In genomic region chr6:87922947-87923330, GRCh38 we compare ENCODE assay signal across 8 cellular contexts.
DNase-seq lines count a peak whose midpoint lies in the region; ATAC-seq, FAIRE-seq and TF ChIP-seq lines count a peak whose summit lies in the region.

No MANE protein-coding gene starts in this region.

- no peaks in the 10 kb centered on the region for H3K9me3 ChIP-seq in testis
- H3K9me3 ChIP-seq in small intestine (ENCODE audit: control insufficient read depth, low read depth): no peaks in the 10 kb centered on the region

- H3K4me1 Mint-ChIP-seq in activated CD4-positive, alpha-beta memory T cell treated with anti-CD3 and anti-CD28 coated beads, Interleukin-2, amount 10 ng/mL, durations not matched to agents 7 days and 5 days: peaks cover 16% of the 10 kb centered on the region
- H3K4me1 Mint-ChIP-seq in activated CD4-positive, alpha-beta memory T cell treated with anti-CD3 and anti-CD28 coated beads for 36 hours (ENCODE audit: low read depth): peaks cover 3% of the 10 kb centered on the region
- peaks cover 53% of the 10 kb centered on the region for H3K4me1 Mint-ChIP-seq in stimulated activated effector memory CD8-positive, alpha-beta T cell treated with anti-CD3 and anti-CD28 coated beads, Interleukin-12 subunit alpha, Interleukin-12 subunit beta, amount 100 ng/mL, for 72 hours

- H3K27ac Mint-ChIP-seq in activated CD4-positive, alpha-beta memory T cell treated with anti-CD3 and anti-CD28 coated beads, Interleukin-2, amount 10 ng/mL, durations not matched to agents 7 days and 5 days: no peak overlapping the region
- H3K27ac Mint-ChIP-seq in activated CD4-positive, alpha-beta memory T cell treated with anti-CD3 and anti-CD28 coated beads for 36 hours: no peak overlapping the region
- peak overlapping the region; percentile 10 for H3K27ac Mint-ChIP-seq in stimulated activated effector memory CD8-positive, alpha-beta T cell treated with anti-CD3 and anti-CD28 coated beads, Interleukin-12 subunit alpha, Interleukin-12 subunit beta, amount 100 ng/mL, for 72 hours

- H3K36me3 Mint-ChIP-seq in activated CD4-positive, alpha-beta memory T cell treated with anti-CD3 and anti-CD28 coated beads, Interleukin-2, amount 10 ng/mL, durations not matched to agents 7 days and 5 days (ENCODE audit: low read depth): no peaks in the 10 kb centered on the region
- H3K36me3 Mint-ChIP-seq in activated CD4-positive, alpha-beta memory T cell treated with anti-CD3 and anti-CD28 coated beads for 36 hours: no peaks in the 10 kb centered on the region
- no peaks in the 10 kb centered on the region for H3K36me3 Mint-ChIP-seq in stimulated activated effector memory CD8-positive, alpha-beta T cell treated with anti-CD3 and anti-CD28 coated beads, Interleukin-12 subunit alpha, Interleukin-12 subunit beta, amount 100 ng/mL, for 72 hours

- H3K4me3 ChIP-seq in testis: no peak overlapping the region
- H3K4me3 ChIP-seq in small intestine (ENCODE audit: low read depth in 1 of 2, low read length in 2 of 2): no peak overlapping the region

- DNase-seq in activated CD4-positive, alpha-beta memory T cell treated with anti-CD3 and anti-CD28 coated beads, Interleukin-2, amount 10 ng/mL, durations not matched to agents 7 days and 5 days: peak; percentile 21
- no peak for DNase-seq in activated CD4-positive, alpha-beta memory T cell treated with anti-CD3 and anti-CD28 coated beads for 36 hours
- DNase-seq in NCI-H345 treated with DMSO at 0.1 percent for 48 hours (lab: John Stamatoyannopoulos, UW; ENCODE audit: unreplicated experiment): peak; percentile 43
- no peak for DNase-seq in stimulated activated effector memory CD8-positive, alpha-beta T cell treated with anti-CD3 and anti-CD28 coated beads, Interleukin-12 subunit alpha, Interleukin-12 subunit beta, amount 100 ng/mL, for 72 hours (ENCODE audit: low spot score in 2 of 2)
- no peak for DNase-seq in testis
- DNase-seq in small intestine: no peak
- DNase-seq in left colon: no peak

- POLR2A ChIA-PET in activated CD4-positive, alpha-beta memory T cell treated with anti-CD3 and anti-CD28 coated beads, Interleukin-2, amount 10 ng/mL, durations not matched to agents 7 days and 5 days (lab: Charles Lee): interaction anchor here (1.2 to 1.9 kb wide), 2 partner anchors 10 to 15 kb away, joined by 3 to 8 read pairs; no protein-coding TSS in a partner anchor
- POLR2A ChIA-PET in activated CD4-positive, alpha-beta memory T cell treated with anti-CD3 and anti-CD28 coated beads for 36 hours (lab: Charles Lee): no interaction called here

- H3K27me3 Mint-ChIP-seq in activated CD4-positive, alpha-beta memory T cell treated with anti-CD3 and anti-CD28 coated beads, Interleukin-2, amount 10 ng/mL, durations not matched to agents 7 days and 5 days: peaks cover 4% of the 10 kb centered on the region
- H3K27me3 Mint-ChIP-seq in activated CD4-positive, alpha-beta memory T cell treated with anti-CD3 and anti-CD28 coated beads for 36 hours: peaks cover 5% of the 10 kb centered on the region

- no peaks in the 10 kb centered on the region for H3K4me1 ChIP-seq in testis
- no peaks in the 10 kb centered on the region for H3K4me1 ChIP-seq in small intestine (ENCODE audit: control insufficient read depth in 2 of 2, insufficient read depth in 1 of 2, low read depth in 1 of 2, low read length in 1 of 2)

- no peak for TF ChIP-seq CTCF in testis (IDR thresholded peaks at IDR 0.05)

- CTCF ChIA-PET in activated CD4-positive, alpha-beta memory T cell treated with anti-CD3 and anti-CD28 coated beads, Interleukin-2, amount 10 ng/mL, durations not matched to agents 7 days and 5 days (lab: Charles Lee): interaction anchor here (1.1 kb wide), 1 partner anchor 10 kb away, joined by 3 read pairs; no protein-coding TSS in a partner anchor
- CTCF ChIA-PET in activated CD4-positive, alpha-beta memory T cell treated with anti-CD3 and anti-CD28 coated beads for 36 hours (lab: Charles Lee): interaction anchor here (1.0 kb wide), 1 partner anchor 11 kb away, joined by 3 read pairs; no protein-coding TSS in a partner anchor

- no peaks in the 10 kb centered on the region for H3K27me3 ChIP-seq in testis
- H3K27me3 ChIP-seq in small intestine (ENCODE audit: control insufficient read depth in 2 of 2, insufficient read depth in 2 of 2, low read length in 2 of 2): no peaks in the 10 kb centered on the region

- 73 to 82% methylated on average over 2 of the region's 2 CpGs for WGBS in testis, 2 donors
- 25 to 46% (median 40%) methylated on average over 2 of the region's 2 CpGs for WGBS in small intestine, 3 donors

- intact Hi-C loops in activated CD4-positive, alpha-beta memory T cell treated with anti-CD3 and anti-CD28 coated beads for 36 hours (cut with micrococcal nuclease): loop anchor here (5.0 kb wide), 1 partner anchor 221 kb away; the partner anchor contains the start of gene AKIRIN2
- intact Hi-C loops in testis (cut with DNase I; ENCODE audit: low total_unique reads) (no loop called here), left colon (cut with DNase I, micrococcal nuclease) (loop anchor here in 1 of 2 donors (10.0 kb wide), 1 partner anchor 942 kb away; no protein-coding TSS in a partner anchor)

- no peaks in the 10 kb centered on the region for H3K9me3 Mint-ChIP-seq in activated CD4-positive, alpha-beta memory T cell treated with anti-CD3 and anti-CD28 coated beads, Interleukin-2, amount 10 ng/mL, durations not matched to agents 7 days and 5 days
- no peaks in the 10 kb centered on the region for H3K9me3 Mint-ChIP-seq in activated CD4-positive, alpha-beta memory T cell treated with anti-CD3 and anti-CD28 coated beads for 36 hours
- H3K9me3 Mint-ChIP-seq in stimulated activated effector memory CD8-positive, alpha-beta T cell treated with anti-CD3 and anti-CD28 coated beads, Interleukin-12 subunit alpha, Interleukin-12 subunit beta, amount 100 ng/mL, for 72 hours: no peaks in the 10 kb centered on the region

- ATAC-seq in HG02885 (IDR thresholded peaks at IDR 0.05; ENCODE audit: poor library complexity, unreplicated experiment): peak; percentile 74
- ATAC-seq in stimulated activated effector memory CD8-positive, alpha-beta T cell treated with anti-CD3 and anti-CD28 coated beads, Interleukin-12 subunit alpha, Interleukin-12 subunit beta, amount 100 ng/mL, for 72 hours: peak; percentile 93
- no peak for ATAC-seq in left colon

- H3K4me3 Mint-ChIP-seq in activated CD4-positive, alpha-beta memory T cell treated with anti-CD3 and anti-CD28 coated beads, Interleukin-2, amount 10 ng/mL, durations not matched to agents 7 days and 5 days: no peak overlapping the region
- H3K4me3 Mint-ChIP-seq in activated CD4-positive, alpha-beta memory T cell treated with anti-CD3 and anti-CD28 coated beads for 36 hours: no peak overlapping the region
- no peak overlapping the region for H3K4me3 Mint-ChIP-seq in stimulated activated effector memory CD8-positive, alpha-beta T cell treated with anti-CD3 and anti-CD28 coated beads, Interleukin-12 subunit alpha, Interleukin-12 subunit beta, amount 100 ng/mL, for 72 hours

- FAIRE-seq in small intestine (lab: Jason Lieb, UNC): no peak

- TF ChIP-seq POLR2A in testis (IDR thresholded peaks at IDR 0.05): no peak

- H3K36me3 ChIP-seq in testis (ENCODE audit: low read depth, missing control alignments) (no peaks in the 10 kb centered on the region), small intestine (ENCODE audit: control insufficient read depth in 2 of 2, insufficient read depth in 2 of 2, low read length in 2 of 2) (no peaks in the 10 kb centered on the region)

- H3K27ac ChIP-seq in testis (no peak overlapping the region), small intestine (ENCODE audit: low read depth in 1 of 2, low read length in 1 of 2) (no peak overlapping the region)

Comparison
In these comparisons a context has a peak if more than half of its experiments do, and no peak if none do; other contexts are left out.
1. DNase-seq: peak in activated CD4-positive, alpha-beta memory T cell treated with anti-CD3 and anti-CD28 coated beads, Interleukin-2, amount 10 ng/mL, durations not matched to agents 7 days and 5 days (single experiment) and NCI-H345 treated with DMSO at 0.1 percent for 48 hours (single experiment); none in activated CD4-positive, alpha-beta memory T cell treated with anti-CD3 and anti-CD28 coated beads for 36 hours (single experiment), stimulated activated effector memory CD8-positive, alpha-beta T cell treated with anti-CD3 and anti-CD28 coated beads, Interleukin-12 subunit alpha, Interleukin-12 subunit beta, amount 100 ng/mL, for 72 hours (0 of 2), testis (single experiment), small intestine (single experiment) and left colon (0 of 2).